ENCODE assay signal across 28 cellular contexts in the genomic region with DNA sequence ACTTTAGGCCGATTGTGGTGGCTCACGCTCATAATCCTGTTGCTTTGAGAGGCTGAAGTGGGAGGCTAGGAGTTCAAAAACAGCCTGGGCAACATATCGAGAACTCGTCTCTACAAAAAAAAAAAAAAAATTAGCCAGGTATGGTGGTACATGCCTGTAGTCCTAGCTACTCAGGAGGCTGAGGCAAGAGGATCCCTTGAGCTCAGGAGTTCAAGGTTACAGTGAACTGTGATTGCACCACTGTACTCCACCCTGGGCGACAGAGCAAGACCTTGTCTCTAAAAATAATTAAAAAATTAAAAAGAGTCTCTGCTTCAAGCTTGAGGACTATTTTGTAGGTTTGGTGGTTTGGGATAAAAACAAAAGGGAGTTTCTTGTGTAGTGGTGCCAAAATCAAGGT. TPM values are rescaled to one million over a fixed set of nuclear protein-coding genes. Genes with fewer than 3 reads are reported as not detected.
"Had no signal": no experiment of that assay in that cellular context is flagged by ENCODE, and none has a peak within 500 bp of the region (broad histone marks: within the 10 kb centered on the region; RNA-seq: fewer than 3 reads in every experiment).

No MANE protein-coding gene starts in this region.

- H3K4me3 Mint-ChIP-seq: natural killer cell; neural crest cell; stimulated activated naive B cell treated with anti-CD40 and anti-IgM and Interleukin-4, amounts not matched to agents 10 μg/mL and 1 μg/mL and 100 μg/mL, for 72 hours; stimulated activated naive CD8-positive, alpha-beta T cell treated with anti-CD3 and anti-CD28 coated beads, Interleukin-15, amount 100 ng/mL, for 72 hours had no signal

- ATAC-seq: heart left ventricle; left lobe of liver; natural killer cell; stimulated activated naive B cell treated with anti-CD40 and anti-IgM and Interleukin-4, amounts not matched to agents 10 μg/mL and 1 μg/mL and 100 μg/mL, for 72 hours; stimulated activated naive CD8-positive, alpha-beta T cell treated with anti-CD3 and anti-CD28 coated beads, Interleukin-15, amount 100 ng/mL, for 72 hours had no signal

- H3K9me3 Mint-ChIP-seq: natural killer cell; neural crest cell; stimulated activated naive B cell treated with anti-CD40 and anti-IgM and Interleukin-4, amounts not matched to agents 10 μg/mL and 1 μg/mL and 100 μg/mL, for 72 hours; stimulated activated naive CD8-positive, alpha-beta T cell treated with anti-CD3 and anti-CD28 coated beads, Interleukin-15, amount 100 ng/mL, for 72 hours had no signal

- H3K27ac ChIP-seq: coronary artery, heart left ventricle, sigmoid colon, skin epidermis, testis, tibial nerve had no signal

- DNase-seq: effector CD8-positive, alpha-beta T cell; foreskin melanocyte; heart left ventricle; hypothalamus; islet precursor cell; mammary epithelial cell; natural killer cell; posterior cingulate gyrus; sigmoid colon; stimulated activated CD4-positive, alpha-beta T cell treated with anti-CD3 and anti-CD28 coated beads, Interleukin-2, amount 100 ng/mL, for 24 hours; stimulated activated CD4-positive, alpha-beta T cell treated with anti-CD3 and anti-CD28 coated beads, Interleukin-4, amount 100 ng/mL, for 4 hours; stimulated activated naive B cell treated with anti-CD40 and anti-IgM and Interleukin-4, amounts not matched to agents 10 μg/mL and 1 μg/mL and 100 μg/mL, for 72 hours; stimulated activated naive CD8-positive, alpha-beta T cell treated with anti-CD3 and anti-CD28 coated beads, Interleukin-15, amount 100 ng/mL, for 72 hours; testis had no signal

- H3K4me3 ChIP-seq: coronary artery, heart left ventricle, sigmoid colon, skin epidermis, testis, tibial nerve had no signal

- H3K27me3 ChIP-seq: heart left ventricle, sigmoid colon, testis, tibial nerve had no signal

- H3K9me3 ChIP-seq: heart left ventricle, sigmoid colon, testis, tibial nerve had no signal

- H3K27me3 Mint-ChIP-seq: stimulated activated naive B cell treated with anti-CD40 and anti-IgM and Interleukin-4, amounts not matched to agents 10 μg/mL and 1 μg/mL and 100 μg/mL, for 72 hours; stimulated activated naive CD8-positive, alpha-beta T cell treated with anti-CD3 and anti-CD28 coated beads, Interleukin-15, amount 100 ng/mL, for 72 hours had no signal

- H3K27ac Mint-ChIP-seq: natural killer cell; stimulated activated naive B cell treated with anti-CD40 and anti-IgM and Interleukin-4, amounts not matched to agents 10 μg/mL and 1 μg/mL and 100 μg/mL, for 72 hours had no signal

- H3K4me1 ChIP-seq: testis had no signal

- H3K36me3 ChIP-seq: sigmoid colon, tibial nerve had no signal

- H3K36me3 Mint-ChIP-seq: natural killer cell had no signal

RNA-seq across cellular contexts. Expression of a gene that starts 24.9 kb away (rescaled TPM):
- total RNA-seq: dermis microvascular lymphatic vessel endothelial cell, left lobe of liver, lower leg skin, mammary epithelial cell, mucosa of gallbladder, myocyte, natural killer cell, neural crest cell, osteocyte, pulmonary artery endothelial cell, sigmoid colon, subcutaneous adipose tissue, tibial nerve, urinary bladder had no signal
- polyA plus RNA-seq: esophagus, heart left ventricle, mammary epithelial cell, sigmoid colon, urinary bladder had no signal
